ENCODE assay signal across 8 cellular contexts in genomic region chr10:68900427-68901105, GRCh38. TPM values are rescaled to one million over a fixed set of nuclear protein-coding genes. Genes with fewer than 3 reads are reported as not detected.
DNase-seq lines count a peak whose midpoint lies in the region; ATAC-seq and TF ChIP-seq lines count a peak whose summit lies in the region.

No MANE protein-coding gene starts in this region.

- no peak for TF ChIP-seq CTCF in transverse colon (IDR thresholded peaks at IDR 0.05)

- H3K4me1 ChIP-seq in ectodermal cell (ENCODE audit: control insufficient read depth, insufficient read depth, low read length) (peaks cover 7% of the 10 kb centered on the region), mucosa of stomach (ENCODE audit: control insufficient read depth, insufficient read depth, low read length) (peaks cover 17% of the 10 kb centered on the region), transverse colon (peaks cover 0 to 28% (median 20%) of the 10 kb centered on the region in 4 donors)

- DNase-seq in stimulated activated CD4-positive, alpha-beta T cell treated with anti-CD3 and anti-CD28 coated beads, Interleukin-12 subunit alpha, Interleukin-12 subunit beta, amount 100 ng/mL, for 4 hours, result peak; percentile 64
- no peak for DNase-seq in stimulated activated CD4-positive, alpha-beta T cell treated with anti-CD3 and anti-CD28 coated beads, Interleukin-4, amount 100 ng/mL, for 24 hours
- DNase-seq in RKO (ENCODE audit: low spot score) (peak; percentile 60), transverse colon (no peak), ureter (ENCODE audit: low spot score) (no peak)

- peak overlapping the region; percentile 95 for H3K9ac ChIP-seq in mucosa of stomach (ENCODE audit: low read length)

- in situ Hi-C loops in transverse colon (cut with MboI; ENCODE audit: low pct_ligation_motif_present in 1 of 4, low pct_unique_long_range_greater_than_20kb in 1 of 4, low sequenced_read_pairs in 3 of 4), result no loop called here

- H3K4me3 ChIP-seq in ectodermal cell (ENCODE audit: insufficient read depth, low read depth, low read length) (peak overlapping the region; percentile 77), mucosa of stomach (ENCODE audit: low read length) (peak overlapping the region; percentile 91), transverse colon (peak overlapping the region; percentile 72 to 82 (median 74))

- H3K36me3 ChIP-seq in ectodermal cell (ENCODE audit: control insufficient read depth, insufficient read depth, low read length) (no peaks in the 10 kb centered on the region), mucosa of stomach (ENCODE audit: control insufficient read depth, insufficient read depth, low read length) (no peaks in the 10 kb centered on the region), transverse colon (no peaks in the 10 kb centered on the region)

- WGBS in ectodermal cell, 2 experiments, result 8 to 9% methylated on average over 40 of the region's 40 CpGs
- WGBS in transverse colon (ENCODE audit: low coverage in 1 of 2), 2 donors, result 5 to 60% methylated on average over 3 to 36 of the region's 40 CpGs

- intact Hi-C loops in transverse colon (cut with DNase I; ENCODE audit: low total_unique reads), result no loop called here

- H3K27ac ChIP-seq in ectodermal cell (ENCODE audit: insufficient read depth, low read depth, low read length, poor library complexity, severe bottlenecking) (peak overlapping the region; percentile 97), transverse colon (peak overlapping the region; percentile 97 to 99 (median 98))

- TF ChIP-seq EP300 in transverse colon (IDR thresholded peaks at IDR 0.05; ENCODE audit: low read depth), result no peak

- H3K9me3 ChIP-seq in ectodermal cell (ENCODE audit: control insufficient read depth, low read length) (no peaks in the 10 kb centered on the region), mucosa of stomach (ENCODE audit: control insufficient read depth, low read length) (no peaks in the 10 kb centered on the region), transverse colon (no peaks in the 10 kb centered on the region)

- TF ChIP-seq POLR2A in transverse colon (IDR thresholded peaks at IDR 0.05), result no peak

- H3K27me3 ChIP-seq in ectodermal cell (ENCODE audit: control insufficient read depth, insufficient read depth, low read length, poor library complexity, severe bottlenecking) (no peaks in the 10 kb centered on the region), mucosa of stomach (ENCODE audit: control insufficient read depth, insufficient read depth, low read length) (no peaks in the 10 kb centered on the region), transverse colon (no peaks in the 10 kb centered on the region)

- peak; percentile 31 for ATAC-seq in HG02981 (IDR thresholded peaks at IDR 0.05; ENCODE audit: unreplicated experiment)

RNA-seq across cellular contexts. Expression of gene DDX50, which starts 0.5 kb away (rescaled TPM):
- polyA plus RNA-seq in ectodermal cell (2013, experiment 1 of 4), result 78.8 TPM
- 74.7 TPM for polyA plus RNA-seq in ectodermal cell (2013, experiment 2 of 4)
- 62.5 TPM for polyA plus RNA-seq in ectodermal cell (2013, experiment 3 of 4)
- polyA plus RNA-seq in ectodermal cell (2013, experiment 4 of 4), result 64.2 TPM
- total RNA-seq in transverse colon, result 10 to 100 TPM in 3 of 4 donors, 1 to 10 TPM in 1; 8.2 to 42.0 (median 23.2) TPM
- total RNA-seq in ureter, result 33.9 TPM

RNA-seq across cellular contexts. Expression of gene DDX21, which starts 55.4 kb away (rescaled TPM):
- 67.9 TPM for polyA plus RNA-seq in ectodermal cell (2013, experiment 1 of 4)
- polyA plus RNA-seq in ectodermal cell (2013, experiment 2 of 4), result 69.6 TPM
- polyA plus RNA-seq in ectodermal cell (2013, experiment 3 of 4), result 47.2 TPM
- polyA plus RNA-seq in ectodermal cell (2013, experiment 4 of 4), result 49.6 TPM
- 10 to 100 TPM in 3 of 4 donors, 1 to 10 TPM in 1; 8.8 to 29.5 (median 17.0) TPM for total RNA-seq in transverse colon
- total RNA-seq in ureter, result 74.2 TPM

Comparison
In these comparisons a context has a peak if more than half of its experiments do, and no peak if none do; other contexts are left out.
1. DNase-seq: peak in stimulated activated CD4-positive, alpha-beta T cell treated with anti-CD3 and anti-CD28 coated beads, Interleukin-12 subunit alpha, Interleukin-12 subunit beta, amount 100 ng/mL, for 4 hours (single experiment) and RKO (single experiment); none in stimulated activated CD4-positive, alpha-beta T cell treated with anti-CD3 and anti-CD28 coated beads, Interleukin-4, amount 100 ng/mL, for 24 hours (single experiment), transverse colon (single experiment) and ureter (single experiment).
2. Peak in every context shown above with its lines, with median percentiles within 50 percentile points of each other: H3K4me3 ChIP-seq.